ENCODE assay signal across 9 cellular contexts in genomic region chr19:34667349-34668076, GRCh38.
DNase-seq lines count a peak whose midpoint lies in the region; ATAC-seq, FAIRE-seq and TF ChIP-seq lines count a peak whose summit lies in the region.
"Had no signal": no experiment of that assay in that cellular context is flagged by ENCODE, and none has a peak within 500 bp of the region (broad histone marks: within the 10 kb centered on the region; RNA-seq: fewer than 3 reads in every experiment).

No MANE protein-coding gene starts in this region.

- H3K36me3 Mint-ChIP-seq in activated T-cell treated with anti-CD3 and anti-CD28 coated beads, Interleukin-2, amount 50 U/mL, for 24 hours (ENCODE audit: low read depth): no peaks in the 10 kb centered on the region
- peaks cover 5% of the 10 kb centered on the region for H3K36me3 Mint-ChIP-seq in stimulated activated memory B cell treated with anti-CD40 and anti-IgM and Interleukin-4, amounts not matched to agents 10 μg/mL and 1 μg/mL and 100 μg/mL, for 72 hours
- H3K36me3 Mint-ChIP-seq: activated naive CD4-positive, alpha-beta T cell treated with anti-CD3 and anti-CD28 coated beads, Interleukin-2, amount 50 U/mL, for 72 hours had no signal

- POLR2A ChIA-PET in RWPE1 (lab: Yijun Ruan, JAX; ENCODE audit: low non-redundant PET): interaction anchor here (0.7 kb wide), 1 partner anchor 10 kb away, joined by 3 read pairs; the partner anchor contains the start of gene ZNF302

- FAIRE-seq in HTR-8/SVneo (lab: Jason Lieb, UNC): no peak

- no peak for TF ChIP-seq CTCF in RWPE1 (conservative IDR thresholded peaks at IDR 0.05; ENCODE audit: low read depth)
- no peak for TF ChIP-seq CTCF in fibroblast of pulmonary artery (IDR thresholded peaks at IDR 0.05; ENCODE audit: low read length, missing control alignments)

- ATAC-seq in stimulated activated memory B cell treated with anti-CD40 and anti-IgM and Interleukin-4, amounts not matched to agents 10 μg/mL and 1 μg/mL and 100 μg/mL, for 72 hours: no peak

- DNase-seq in activated T-cell treated with anti-CD3 and anti-CD28 coated beads, Interleukin-2, amount 50 U/mL, for 24 hours: no peak
- no peak for DNase-seq in activated T-cell treated with anti-CD3 and anti-CD28 coated beads, Interleukin-2, amount 50 U/mL, for 1 hour
- peak; percentile 8 for DNase-seq in RWPE1 (ENCODE audit: low spot score)
- peak; percentile 16 for DNase-seq in fibroblast of pulmonary artery (ENCODE audit: low read depth)
- no peak for DNase-seq in activated gamma-delta T cell (lab: John Stamatoyannopoulos, UW)
- DNase-seq in HTR-8/SVneo (ENCODE audit: insufficient read length, low spot score): no peak
- DNase-seq in NCI-H1930 (lab: John Stamatoyannopoulos, UW): no peak

- no peaks in the 10 kb centered on the region for H3K9me3 Mint-ChIP-seq in activated T-cell treated with anti-CD3 and anti-CD28 coated beads, Interleukin-2, amount 50 U/mL, for 24 hours
- no peaks in the 10 kb centered on the region for H3K9me3 Mint-ChIP-seq in stimulated activated memory B cell treated with anti-CD40 and anti-IgM and Interleukin-4, amounts not matched to agents 10 μg/mL and 1 μg/mL and 100 μg/mL, for 72 hours

- H3K27ac ChIP-seq in RWPE1: peak overlapping the region; percentile 65

- peaks cover 24% of the 10 kb centered on the region for H3K4me1 Mint-ChIP-seq in activated T-cell treated with anti-CD3 and anti-CD28 coated beads, Interleukin-2, amount 50 U/mL, for 24 hours (ENCODE audit: low read depth)
- peaks cover 20% of the 10 kb centered on the region for H3K4me1 Mint-ChIP-seq in stimulated activated memory B cell treated with anti-CD40 and anti-IgM and Interleukin-4, amounts not matched to agents 10 μg/mL and 1 μg/mL and 100 μg/mL, for 72 hours

- peak overlapping the region; percentile 38 for H3K4me3 ChIP-seq in fibroblast of pulmonary artery (replicated peaks; ENCODE audit: low read depth, low read length)

- no peaks in the 10 kb centered on the region for H3K27me3 Mint-ChIP-seq in activated T-cell treated with anti-CD3 and anti-CD28 coated beads, Interleukin-2, amount 50 U/mL, for 24 hours
- H3K27me3 Mint-ChIP-seq in stimulated activated memory B cell treated with anti-CD40 and anti-IgM and Interleukin-4, amounts not matched to agents 10 μg/mL and 1 μg/mL and 100 μg/mL, for 72 hours: no peaks in the 10 kb centered on the region

- peak overlapping the region; percentile 41 for H3K4me3 Mint-ChIP-seq in activated T-cell treated with anti-CD3 and anti-CD28 coated beads, Interleukin-2, amount 50 U/mL, for 24 hours
- H3K4me3 Mint-ChIP-seq in stimulated activated memory B cell treated with anti-CD40 and anti-IgM and Interleukin-4, amounts not matched to agents 10 μg/mL and 1 μg/mL and 100 μg/mL, for 72 hours: peak overlapping the region; percentile 15

- CTCF ChIA-PET in RWPE1 (lab: Yijun Ruan, JAX): no interaction called here

- H3K27ac Mint-ChIP-seq in activated T-cell treated with anti-CD3 and anti-CD28 coated beads, Interleukin-2, amount 50 U/mL, for 24 hours: no peak overlapping the region
- H3K27ac Mint-ChIP-seq in stimulated activated memory B cell treated with anti-CD40 and anti-IgM and Interleukin-4, amounts not matched to agents 10 μg/mL and 1 μg/mL and 100 μg/mL, for 72 hours: no peak overlapping the region

Comparison
In these comparisons a context has a peak if more than half of its experiments do, and no peak if none do; other contexts are left out.
1. DNase-seq: peak in RWPE1 (single experiment) and fibroblast of pulmonary artery (single experiment); none in activated T-cell treated with anti-CD3 and anti-CD28 coated beads, Interleukin-2, amount 50 U/mL, for 24 hours (single experiment), activated T-cell treated with anti-CD3 and anti-CD28 coated beads, Interleukin-2, amount 50 U/mL, for 1 hour (single experiment), activated gamma-delta T cell (single experiment), HTR-8/SVneo (single experiment) and NCI-H1930 (0 of 2).